In the genomic region with DNA sequence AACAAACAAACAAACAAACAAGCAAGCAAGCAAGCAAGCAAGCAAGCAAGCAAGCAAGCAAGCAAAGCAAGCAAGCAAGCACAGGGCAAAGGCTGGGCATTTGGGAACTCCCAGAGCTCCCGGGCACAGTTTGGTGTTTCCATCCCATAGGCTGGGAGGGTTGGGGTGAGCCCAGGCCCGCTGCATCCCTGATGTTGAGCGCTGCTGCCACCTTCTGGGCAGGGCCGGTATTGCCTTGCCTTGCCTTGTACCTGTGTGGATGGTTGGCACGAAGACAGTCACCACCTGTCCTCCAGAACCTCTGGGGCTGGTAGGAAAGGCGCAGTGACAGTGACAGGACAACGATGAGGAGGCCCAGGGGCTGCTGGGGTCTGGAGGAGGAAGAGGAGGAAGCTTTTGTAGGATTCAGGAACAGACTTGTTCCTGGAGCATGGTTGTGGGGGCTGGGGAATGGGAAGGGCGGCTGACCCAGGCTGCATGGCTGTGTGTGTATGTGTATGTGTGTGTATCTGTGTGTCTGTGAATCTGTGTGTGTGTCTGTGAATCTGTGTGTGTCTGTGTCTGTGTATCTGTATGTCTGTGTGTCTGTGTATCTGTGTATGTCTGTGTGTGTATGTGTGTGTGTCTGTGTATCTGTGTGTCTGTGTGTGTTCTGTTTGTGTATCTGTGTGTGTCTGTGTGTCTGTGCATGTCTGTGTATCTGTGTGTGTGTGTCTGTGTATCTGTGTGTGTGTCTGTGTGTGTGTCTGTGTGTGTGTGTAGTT, we compare ENCODE assay signal across 1 cellular context.
A peak's percentile ranks its signal among the peaks of the same experiment; 100 is the strongest.
TF ChIP-seq lines count a peak whose summit lies in the region.

No MANE protein-coding gene starts in this region.

TF ChIP-seq in HepG2, 621 proteins besides CTCF, POLR2A, EP300 and RAD21 (continued from another document and continues in another):
- TF ChIP-seq MTF2 (CRISPR knock-in tag; IDR thresholded peaks at IDR 0.05; ENCODE audit: borderline replicate concordance) (no peak), ZNF251 (CRISPR knock-in tag; IDR thresholded peaks at IDR 0.05) (no peak), ZNF660 (CRISPR knock-in tag; IDR thresholded peaks at IDR 0.05; ENCODE audit: borderline replicate concordance, low read depth) (no peak), TBL1XR1 (IDR thresholded peaks at IDR 0.05; ENCODE audit: borderline replicate concordance, low read length, partially characterized antibody) (no peak), TAF1 (CRISPR knock-in tag; IDR thresholded peaks at IDR 0.05) (no peak), MAF1 (CRISPR knock-in tag; IDR thresholded peaks at IDR 0.05; ENCODE audit: borderline replicate concordance) (no peak), ZNF678 (CRISPR knock-in tag; IDR thresholded peaks at IDR 0.05) (no peak), STAT5B (CRISPR knock-in tag; IDR thresholded peaks at IDR 0.05) (no peak), ZNF772 (CRISPR knock-in tag; IDR thresholded peaks at IDR 0.05) (no peak), ZNF431 (CRISPR knock-in tag; IDR thresholded peaks at IDR 0.05; ENCODE audit: borderline replicate concordance, low read depth) (no peak), RCOR2 (CRISPR knock-in tag; IDR thresholded peaks at IDR 0.05) (no peak), ZNF790 (CRISPR knock-in tag; IDR thresholded peaks at IDR 0.05; ENCODE audit: borderline replicate concordance) (no peak), SMAD1 (CRISPR knock-in tag; IDR thresholded peaks at IDR 0.05; ENCODE audit: borderline replicate concordance, low read depth) (no peak), NR2F6 (IDR thresholded peaks at IDR 0.05) (no peak), NR2F6 (CRISPR knock-in tag; IDR thresholded peaks at IDR 0.05) (no peak), ZNF207 (IDR thresholded peaks at IDR 0.05; ENCODE audit: borderline replicate concordance) (0 out of 2 replicates have a peak, but pooled peaks have one; percentile 16), TCF12 (IDR thresholded peaks at IDR 0.05) (no peak), TCF12 (CRISPR knock-in tag; IDR thresholded peaks at IDR 0.05) (no peak), ZNF282 (IDR thresholded peaks at IDR 0.05; ENCODE audit: partially characterized antibody) (peak; percentile 53), ZNF674 (CRISPR knock-in tag; IDR thresholded peaks at IDR 0.05; ENCODE audit: low read depth) (no peak), CHD2 (IDR thresholded peaks at IDR 0.05; ENCODE audit: low read depth, low read length) (no peak), ZNF768 (CRISPR knock-in tag; IDR thresholded peaks at IDR 0.05) (0 out of 2 replicates have a peak, but pooled peaks have one; percentile 18), ZMAT3 (CRISPR knock-in tag; conservative IDR thresholded peaks at IDR 0.05) (no peak), HNF4A (CRISPR knock-in tag; IDR thresholded peaks at IDR 0.05) (no peak), CBX5 (CRISPR knock-in tag; IDR thresholded peaks at IDR 0.05; ENCODE audit: borderline replicate concordance) (0 out of 2 replicates have a peak, but pooled peaks have one; percentile 39), NR2C2 (CRISPR knock-in tag; IDR thresholded peaks at IDR 0.05; ENCODE audit: borderline replicate concordance) (no peak), KLF13 (CRISPR knock-in tag; IDR thresholded peaks at IDR 0.05) (no peak), ZNF24 (IDR thresholded peaks at IDR 0.05) (no peak), ZNF10 (CRISPR knock-in tag; IDR thresholded peaks at IDR 0.05; ENCODE audit: borderline replicate concordance, low read depth) (no peak), MTF1 (CRISPR knock-in tag; IDR thresholded peaks at IDR 0.05) (no peak), EHMT2 (IDR thresholded peaks at IDR 0.05; ENCODE audit: borderline replicate concordance, low read depth, low read length) (no peak), EEA1 (CRISPR knock-in tag; IDR thresholded peaks at IDR 0.05; ENCODE audit: borderline replicate concordance) (peak; percentile 69; the same call in 1 of the 2 replicates)
- TF ChIP-seq, protein P1, sequence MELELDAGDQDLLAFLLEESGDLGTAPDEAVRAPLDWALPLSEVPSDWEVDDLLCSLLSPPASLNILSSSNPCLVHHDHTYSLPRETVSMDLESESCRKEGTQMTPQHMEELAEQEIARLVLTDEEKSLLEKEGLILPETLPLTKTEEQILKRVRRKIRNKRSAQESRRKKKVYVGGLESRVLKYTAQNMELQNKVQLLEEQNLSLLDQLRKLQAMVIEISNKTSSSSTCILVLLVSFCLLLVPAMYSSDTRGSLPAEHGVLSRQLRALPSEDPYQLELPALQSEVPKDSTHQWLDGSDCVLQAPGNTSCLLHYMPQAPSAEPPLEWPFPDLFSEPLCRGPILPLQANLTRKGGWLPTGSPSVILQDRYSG (CRISPR knock-in tag; IDR thresholded peaks at IDR 0.05), result no peak
- TF ChIP-seq, protein P2, sequence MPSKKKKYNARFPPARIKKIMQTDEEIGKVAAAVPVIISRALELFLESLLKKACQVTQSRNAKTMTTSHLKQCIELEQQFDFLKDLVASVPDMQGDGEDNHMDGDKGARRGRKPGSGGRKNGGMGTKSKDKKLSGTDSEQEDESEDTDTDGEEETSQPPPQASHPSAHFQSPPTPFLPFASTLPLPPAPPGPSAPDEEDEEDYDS (CRISPR knock-in tag; IDR thresholded peaks at IDR 0.05), result peak; percentile 15; the same call in 1 of the 2 replicates
- TF ChIP-seq, protein P3, sequence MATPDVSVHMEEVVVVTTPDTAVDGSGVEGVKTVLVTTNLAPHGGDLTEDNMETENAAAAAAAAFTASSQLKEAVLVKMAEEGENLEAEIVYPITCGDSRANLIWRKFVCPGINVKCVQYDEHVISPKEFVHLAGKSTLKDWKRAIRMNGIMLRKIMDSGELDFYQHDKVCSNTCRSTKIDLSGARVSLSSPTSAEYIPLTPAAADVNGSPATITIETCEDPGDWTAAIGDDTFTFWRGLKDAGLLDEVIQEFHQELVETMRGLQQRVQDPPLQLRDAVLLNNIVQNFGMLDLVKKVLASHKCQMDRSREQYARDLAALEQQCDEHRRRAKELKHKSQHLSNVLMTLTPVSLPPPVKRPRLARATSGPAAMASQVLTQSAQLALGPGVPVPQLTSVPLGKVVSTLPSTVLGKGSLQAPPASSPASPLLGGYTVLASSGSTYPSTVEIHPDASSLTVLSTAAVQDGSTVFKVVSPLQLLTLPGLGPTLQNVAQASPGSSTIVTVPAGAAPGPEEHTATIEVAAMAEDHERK (CRISPR knock-in tag; IDR thresholded peaks at IDR 0.05; ENCODE audit: low read depth), result no peak
- TF ChIP-seq, protein P4, sequence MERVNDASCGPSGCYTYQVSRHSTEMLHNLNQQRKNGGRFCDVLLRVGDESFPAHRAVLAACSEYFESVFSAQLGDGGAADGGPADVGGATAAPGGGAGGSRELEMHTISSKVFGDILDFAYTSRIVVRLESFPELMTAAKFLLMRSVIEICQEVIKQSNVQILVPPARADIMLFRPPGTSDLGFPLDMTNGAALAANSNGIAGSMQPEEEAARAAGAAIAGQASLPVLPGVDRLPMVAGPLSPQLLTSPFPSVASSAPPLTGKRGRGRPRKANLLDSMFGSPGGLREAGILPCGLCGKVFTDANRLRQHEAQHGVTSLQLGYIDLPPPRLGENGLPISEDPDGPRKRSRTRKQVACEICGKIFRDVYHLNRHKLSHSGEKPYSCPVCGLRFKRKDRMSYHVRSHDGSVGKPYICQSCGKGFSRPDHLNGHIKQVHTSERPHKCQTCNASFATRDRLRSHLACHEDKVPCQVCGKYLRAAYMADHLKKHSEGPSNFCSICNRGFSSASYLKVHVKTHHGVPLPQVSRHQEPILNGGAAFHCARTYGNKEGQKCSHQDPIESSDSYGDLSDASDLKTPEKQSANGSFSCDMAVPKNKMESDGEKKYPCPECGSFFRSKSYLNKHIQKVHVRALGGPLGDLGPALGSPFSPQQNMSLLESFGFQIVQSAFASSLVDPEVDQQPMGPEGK (CRISPR knock-in tag; IDR thresholded peaks at IDR 0.05), result peak; percentile 17; the same call in 1 of the 2 replicates
- TF ChIP-seq, protein P5, sequence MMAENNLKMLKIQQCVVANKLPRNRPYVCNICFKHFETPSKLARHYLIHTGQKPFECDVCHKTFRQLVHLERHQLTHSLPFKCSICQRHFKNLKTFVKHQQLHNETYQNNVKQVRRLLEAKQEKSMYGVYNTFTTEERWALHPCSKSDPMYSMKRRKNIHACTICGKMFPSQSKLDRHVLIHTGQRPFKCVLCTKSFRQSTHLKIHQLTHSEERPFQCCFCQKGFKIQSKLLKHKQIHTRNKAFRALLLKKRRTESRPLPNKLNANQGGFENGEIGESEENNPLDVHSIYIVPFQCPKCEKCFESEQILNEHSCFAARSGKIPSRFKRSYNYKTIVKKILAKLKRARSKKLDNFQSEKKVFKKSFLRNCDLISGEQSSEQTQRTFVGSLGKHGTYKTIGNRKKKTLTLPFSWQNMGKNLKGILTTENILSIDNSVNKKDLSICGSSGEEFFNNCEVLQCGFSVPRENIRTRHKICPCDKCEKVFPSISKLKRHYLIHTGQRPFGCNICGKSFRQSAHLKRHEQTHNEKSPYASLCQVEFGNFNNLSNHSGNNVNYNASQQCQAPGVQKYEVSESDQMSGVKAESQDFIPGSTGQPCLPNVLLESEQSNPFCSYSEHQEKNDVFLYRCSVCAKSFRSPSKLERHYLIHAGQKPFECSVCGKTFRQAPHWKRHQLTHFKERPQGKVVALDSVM (CRISPR knock-in tag; IDR thresholded peaks at IDR 0.05), result peak; percentile 12; the same call in 1 of the 2 replicates
- TF ChIP-seq, protein P6, sequence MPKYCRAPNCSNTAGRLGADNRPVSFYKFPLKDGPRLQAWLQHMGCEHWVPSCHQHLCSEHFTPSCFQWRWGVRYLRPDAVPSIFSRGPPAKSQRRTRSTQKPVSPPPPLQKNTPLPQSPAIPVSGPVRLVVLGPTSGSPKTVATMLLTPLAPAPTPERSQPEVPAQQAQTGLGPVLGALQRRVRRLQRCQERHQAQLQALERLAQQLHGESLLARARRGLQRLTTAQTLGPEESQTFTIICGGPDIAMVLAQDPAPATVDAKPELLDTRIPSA (CRISPR knock-in tag; IDR thresholded peaks at IDR 0.05; ENCODE audit: borderline replicate concordance), result no peak
- TF ChIP-seq, protein P7, sequence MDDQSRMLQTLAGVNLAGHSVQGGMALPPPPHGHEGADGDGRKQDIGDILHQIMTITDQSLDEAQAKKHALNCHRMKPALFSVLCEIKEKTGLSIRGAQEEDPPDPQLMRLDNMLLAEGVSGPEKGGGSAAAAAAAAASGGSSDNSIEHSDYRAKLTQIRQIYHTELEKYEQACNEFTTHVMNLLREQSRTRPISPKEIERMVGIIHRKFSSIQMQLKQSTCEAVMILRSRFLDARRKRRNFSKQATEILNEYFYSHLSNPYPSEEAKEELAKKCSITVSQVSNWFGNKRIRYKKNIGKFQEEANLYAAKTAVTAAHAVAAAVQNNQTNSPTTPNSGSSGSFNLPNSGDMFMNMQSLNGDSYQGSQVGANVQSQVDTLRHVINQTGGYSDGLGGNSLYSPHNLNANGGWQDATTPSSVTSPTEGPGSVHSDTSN (CRISPR knock-in tag; IDR thresholded peaks at IDR 0.05; ENCODE audit: borderline replicate concordance), result no peak
- TF ChIP-seq, protein P8, sequence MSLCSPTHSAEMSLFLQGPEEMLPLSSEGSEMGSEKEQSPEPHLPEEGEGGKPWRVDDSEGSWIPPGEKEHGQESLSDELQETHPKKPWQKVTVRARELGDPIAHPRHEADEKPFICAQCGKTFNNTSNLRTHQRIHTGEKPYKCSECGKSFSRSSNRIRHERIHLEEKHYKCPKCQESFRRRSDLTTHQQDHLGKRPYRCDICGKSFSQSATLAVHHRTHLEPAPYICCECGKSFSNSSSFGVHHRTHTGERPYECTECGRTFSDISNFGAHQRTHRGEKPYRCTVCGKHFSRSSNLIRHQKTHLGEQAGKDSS (CRISPR knock-in tag; IDR thresholded peaks at IDR 0.05; ENCODE audit: borderline replicate concordance, low read depth), result peak; percentile 81; the same call in 1 of the 2 replicates
- TF ChIP-seq, protein P9, sequence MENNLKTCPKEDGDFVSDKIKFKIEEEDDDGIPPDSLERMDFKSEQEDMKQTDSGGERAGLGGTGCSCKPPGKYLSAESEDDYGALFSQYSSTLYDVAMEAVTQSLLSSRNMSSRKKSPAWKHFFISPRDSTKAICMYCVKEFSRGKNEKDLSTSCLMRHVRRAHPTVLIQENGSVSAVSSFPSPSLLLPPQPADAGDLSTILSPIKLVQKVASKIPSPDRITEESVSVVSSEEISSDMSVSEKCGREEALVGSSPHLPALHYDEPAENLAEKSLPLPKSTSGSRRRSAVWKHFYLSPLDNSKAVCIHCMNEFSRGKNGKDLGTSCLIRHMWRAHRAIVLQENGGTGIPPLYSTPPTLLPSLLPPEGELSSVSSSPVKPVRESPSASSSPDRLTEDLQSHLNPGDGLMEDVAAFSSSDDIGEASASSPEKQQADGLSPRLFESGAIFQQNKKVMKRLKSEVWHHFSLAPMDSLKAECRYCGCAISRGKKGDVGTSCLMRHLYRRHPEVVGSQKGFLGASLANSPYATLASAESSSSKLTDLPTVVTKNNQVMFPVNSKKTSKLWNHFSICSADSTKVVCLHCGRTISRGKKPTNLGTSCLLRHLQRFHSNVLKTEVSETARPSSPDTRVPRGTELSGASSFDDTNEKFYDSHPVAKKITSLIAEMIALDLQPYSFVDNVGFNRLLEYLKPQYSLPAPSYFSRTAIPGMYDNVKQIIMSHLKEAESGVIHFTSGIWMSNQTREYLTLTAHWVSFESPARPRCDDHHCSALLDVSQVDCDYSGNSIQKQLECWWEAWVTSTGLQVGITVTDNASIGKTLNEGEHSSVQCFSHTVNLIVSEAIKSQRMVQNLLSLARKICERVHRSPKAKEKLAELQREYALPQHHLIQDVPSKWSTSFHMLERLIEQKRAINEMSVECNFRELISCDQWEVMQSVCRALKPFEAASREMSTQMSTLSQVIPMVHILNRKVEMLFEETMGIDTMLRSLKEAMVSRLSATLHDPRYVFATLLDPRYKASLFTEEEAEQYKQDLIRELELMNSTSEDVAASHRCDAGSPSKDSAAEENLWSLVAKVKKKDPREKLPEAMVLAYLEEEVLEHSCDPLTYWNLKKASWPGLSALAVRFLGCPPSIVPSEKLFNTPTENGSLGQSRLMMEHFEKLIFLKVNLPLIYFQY (CRISPR knock-in tag; IDR thresholded peaks at IDR 0.05; ENCODE audit: borderline replicate concordance), result 0 out of 2 replicates have a peak, but pooled peaks have one; percentile 52
- TF ChIP-seq, protein P10, sequence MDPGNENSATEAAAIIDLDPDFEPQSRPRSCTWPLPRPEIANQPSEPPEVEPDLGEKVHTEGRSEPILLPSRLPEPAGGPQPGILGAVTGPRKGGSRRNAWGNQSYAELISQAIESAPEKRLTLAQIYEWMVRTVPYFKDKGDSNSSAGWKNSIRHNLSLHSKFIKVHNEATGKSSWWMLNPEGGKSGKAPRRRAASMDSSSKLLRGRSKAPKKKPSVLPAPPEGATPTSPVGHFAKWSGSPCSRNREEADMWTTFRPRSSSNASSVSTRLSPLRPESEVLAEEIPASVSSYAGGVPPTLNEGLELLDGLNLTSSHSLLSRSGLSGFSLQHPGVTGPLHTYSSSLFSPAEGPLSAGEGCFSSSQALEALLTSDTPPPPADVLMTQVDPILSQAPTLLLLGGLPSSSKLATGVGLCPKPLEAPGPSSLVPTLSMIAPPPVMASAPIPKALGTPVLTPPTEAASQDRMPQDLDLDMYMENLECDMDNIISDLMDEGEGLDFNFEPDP (CRISPR knock-in tag; conservative IDR thresholded peaks at IDR 0.05), result 0 out of 2 replicates have a peak, but pooled peaks have one; percentile 18
- TF ChIP-seq, protein P11, sequence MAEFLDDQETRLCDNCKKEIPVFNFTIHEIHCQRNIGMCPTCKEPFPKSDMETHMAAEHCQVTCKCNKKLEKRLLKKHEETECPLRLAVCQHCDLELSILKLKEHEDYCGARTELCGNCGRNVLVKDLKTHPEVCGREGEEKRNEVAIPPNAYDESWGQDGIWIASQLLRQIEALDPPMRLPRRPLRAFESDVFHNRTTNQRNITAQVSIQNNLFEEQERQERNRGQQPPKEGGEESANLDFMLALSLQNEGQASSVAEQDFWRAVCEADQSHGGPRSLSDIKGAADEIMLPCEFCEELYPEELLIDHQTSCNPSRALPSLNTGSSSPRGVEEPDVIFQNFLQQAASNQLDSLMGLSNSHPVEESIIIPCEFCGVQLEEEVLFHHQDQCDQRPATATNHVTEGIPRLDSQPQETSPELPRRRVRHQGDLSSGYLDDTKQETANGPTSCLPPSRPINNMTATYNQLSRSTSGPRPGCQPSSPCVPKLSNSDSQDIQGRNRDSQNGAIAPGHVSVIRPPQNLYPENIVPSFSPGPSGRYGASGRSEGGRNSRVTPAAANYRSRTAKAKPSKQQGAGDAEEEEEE (CRISPR knock-in tag; IDR thresholded peaks at IDR 0.05; ENCODE audit: borderline replicate concordance), result peak; percentile 81; the same call in 1 of the 2 replicates
